Comparison of ENCODE assay signal across 12 cellular contexts in genomic region chr7:74475243-74475986, GRCh38. TPM values are rescaled to one million over a fixed set of nuclear protein-coding genes. Genes with fewer than 3 reads are reported as not detected.
A peak's percentile ranks its signal among the peaks of the same experiment; 100 is the strongest.
DNase-seq lines count a peak whose midpoint lies in the region; ATAC-seq and TF ChIP-seq lines count a peak whose summit lies in the region.
"Had no signal": no experiment of that assay in that cellular context is flagged by ENCODE, and none has a peak within 500 bp of the region (broad histone marks: within the 10 kb centered on the region; RNA-seq: fewer than 3 reads in every experiment).

No MANE protein-coding gene starts in this region.

- peak overlapping the region; percentile 5 for H3K27ac ChIP-seq in hepatocyte
- peak overlapping the region in 2 of 3 donors; percentile 57 to 99 for H3K27ac ChIP-seq in thyroid gland
- H3K27ac ChIP-seq: 22Rv1, SK-N-MC had no signal

- no peaks in the 10 kb centered on the region for H3K27me3 ChIP-seq in hepatocyte
- H3K27me3 ChIP-seq in thyroid gland: no peaks in the 10 kb centered on the region

- no peak for ATAC-seq in HG03469 (IDR thresholded peaks at IDR 0.05; ENCODE audit: unreplicated experiment)
- ATAC-seq: activated CD4-positive, alpha-beta T cell treated with anti-CD3 and anti-CD28 coated beads for 36 hours had no signal

- peaks cover 55% of the 10 kb centered on the region for H4K20me1 ChIP-seq in hepatocyte (ENCODE audit: insufficient read depth, poor library complexity, severe bottlenecking)

- H3K79me2 ChIP-seq in hepatocyte: peaks cover 96% of the 10 kb centered on the region

- no peak for TF ChIP-seq POLR2A in thyroid gland (IDR thresholded peaks at IDR 0.05)

- DNase-seq in NCI-H1417 (lab: John Stamatoyannopoulos, UW) (peak; percentile 62 to 84 (median 79)), NCI-H1417 treated with DMSO at 0.1 percent for 48 hours (lab: John Stamatoyannopoulos, UW) (no peak), NCI-H510A (lab: John Stamatoyannopoulos, UW) (peak; percentile 88), hepatocyte (ENCODE audit: low spot score) (no peak), thyroid gland (peak in 1 of 2 donors; percentile 45), NOMO-1 treated with dmso at 0.1 percent for 144 hours (lab: John Stamatoyannopoulos, UW; ENCODE audit: unreplicated experiment) (no peak)
- DNase-seq in stimulated activated CD4-positive, alpha-beta T cell treated with anti-CD3 and anti-CD28 coated beads, Interleukin-4, amount 100 ng/mL, for 24 hours: no peak
- DNase-seq: activated CD4-positive, alpha-beta T cell treated with anti-CD3 and anti-CD28 coated beads for 36 hours; NCI-H226 had no signal

- H3K36me3 ChIP-seq in hepatocyte (replicated peaks; ENCODE audit: insufficient read depth, low read depth) (no peaks in the 10 kb centered on the region), thyroid gland (no peaks in the 10 kb centered on the region)

- intact Hi-C loops in thyroid gland (cut with DNase I): no loop called here

- WGBS in hepatocyte (ENCODE audit: low lambda C conversion rate, missing lambda C conversion rate): 87% methylated on average over 15 of the region's 15 CpGs
- 80 to 93% methylated on average over 10 to 12 of the region's 15 CpGs for WGBS in thyroid gland, 2 donors

- no peak for TF ChIP-seq CTCF in hepatocyte (IDR thresholded peaks at IDR 0.05; ENCODE audit: poor library complexity)
- TF ChIP-seq CTCF in thyroid gland (IDR thresholded peaks at IDR 0.05): no peak

- H3K4me3 ChIP-seq in hepatocyte: no peak overlapping the region
- H3K4me3 ChIP-seq in thyroid gland (replicated peaks in 1 of 3): no peak overlapping the region
- H3K4me3 ChIP-seq: SK-N-MC had no signal

- H2AFZ ChIP-seq in hepatocyte: no peak overlapping the region

- H3K9me3 ChIP-seq in hepatocyte (ENCODE audit: low read depth) (no peaks in the 10 kb centered on the region), thyroid gland (no peaks in the 10 kb centered on the region)

- no peaks in the 10 kb centered on the region for H3K9me2 ChIP-seq in hepatocyte (replicated peaks; ENCODE audit: insufficient read depth)

- H3K4me1 ChIP-seq in hepatocyte (ENCODE audit: insufficient read depth) (peaks cover 40% of the 10 kb centered on the region), thyroid gland (peaks cover 38 to 70% of the 10 kb centered on the region in 2 donors)

- H3K4me2 ChIP-seq in hepatocyte: no peak overlapping the region

RNA-seq across cellular contexts. Expression of gene GTF2IRD1, which starts 21.7 kb away (rescaled TPM):
- total RNA-seq in hepatocyte (27.8 and 34.9 TPM in 2 replicates), thyroid gland (10 to 100 TPM; 28.1 to 41.1 (median 31.0) TPM)
- 39.6 and 46.7 TPM in 2 replicates for polyA plus RNA-seq in hepatocyte

Comparison
In these comparisons a context has a peak if more than half of its experiments do, and no peak if none do; other contexts are left out.
1. DNase-seq: peak in NCI-H1417 (3 of 3) and NCI-H510A (single experiment); none in NCI-H1417 treated with DMSO at 0.1 percent for 48 hours (single experiment), hepatocyte (single experiment), stimulated activated CD4-positive, alpha-beta T cell treated with anti-CD3 and anti-CD28 coated beads, Interleukin-4, amount 100 ng/mL, for 24 hours (single experiment) and NOMO-1 treated with dmso at 0.1 percent for 144 hours (single experiment).